Comparison of ENCODE assay signal across 8 cellular contexts in genomic region chr5:168579206-168579986, GRCh38. TPM values are rescaled to one million over a fixed set of nuclear protein-coding genes. Genes with fewer than 3 reads are reported as not detected.
DNase-seq lines count a peak whose midpoint lies in the region; ATAC-seq and TF ChIP-seq lines count a peak whose summit lies in the region.

Gene PANK3 (minus strand): TSS chr5:168579368. CDS start chr5:168579283, 85 bp downstream.

- POLR2A ChIA-PET in Panc1 (lab: Charles Lee), result interaction anchor here (0.6 kb wide), 1 partner anchor 32 kb away, joined by 3 read pairs; no protein-coding TSS in a partner anchor

- H3K9me3 ChIP-seq in Panc1 (ENCODE audit: control insufficient read depth, insufficient read depth, low read depth, low read length) (no peaks in the 10 kb centered on the region), mucosa of rectum (ENCODE audit: control insufficient read depth in 2 of 2, low read length in 2 of 2) (no peaks in the 10 kb centered on the region)

- H3K36me3 ChIP-seq in Panc1 (ENCODE audit: control insufficient read depth, insufficient read depth, low read length) (peaks cover 2% of the 10 kb centered on the region), mucosa of rectum (ENCODE audit: control insufficient read depth in 2 of 2, insufficient read depth in 2 of 2, low read length in 2 of 2) (no peaks in the 10 kb centered on the region)

- no peaks in the 10 kb centered on the region for H3K9me3 Mint-ChIP-seq in activated T-cell treated with anti-CD3 and anti-CD28 coated beads, Interleukin-2, amount 50 U/mL, for 4 hours

- intact Hi-C loops in Panc1 (cut with micrococcal nuclease; ENCODE audit: unreplicated experiment), result no loop called here

- CTCF ChIA-PET in Panc1 (lab: Charles Lee), result no interaction called here

- peak; percentile 93 for TF ChIP-seq POLR2A in erythroblast (IDR thresholded peaks at IDR 0.05; ENCODE audit: low read length)

- H3K36me3 Mint-ChIP-seq in activated T-cell treated with anti-CD3 and anti-CD28 coated beads, Interleukin-2, amount 50 U/mL, for 4 hours (ENCODE audit: insufficient read depth), result no peaks in the 10 kb centered on the region

- peak; percentile 99 for DNase-seq in DMS53 (lab: John Stamatoyannopoulos, UW)
- peak; percentile 96 for DNase-seq in KG1 (lab: John Stamatoyannopoulos, UW)
- DNase-seq in Panc1 (ENCODE audit: low read depth, low spot score), result peak; percentile 92
- DNase-seq in activated T-cell treated with anti-CD3 and anti-CD28 coated beads, Interleukin-2, amount 50 U/mL, for 4 hours, result peak; percentile 94
- peak; percentile 98 to 99 for DNase-seq in erythroblast (lab: John Stamatoyannopoulos, UW)
- peak; percentile 96 for DNase-seq in stimulated activated CD8-positive, alpha-beta memory T cell treated with anti-CD3 and anti-CD28 coated beads, Interleukin-4, amount 100 ng/mL, for 48 hours

- ATAC-seq in GM21723 (IDR thresholded peaks at IDR 0.05; ENCODE audit: unreplicated experiment) (peak; percentile 94), Panc1 (peak; percentile 99)
- ATAC-seq in activated T-cell treated with anti-CD3 and anti-CD28 coated beads, Interleukin-2, amount 50 U/mL, for 4 hours, result peak; percentile 98 to 99

- peaks cover 32% of the 10 kb centered on the region for H3K4me1 Mint-ChIP-seq in activated T-cell treated with anti-CD3 and anti-CD28 coated beads, Interleukin-2, amount 50 U/mL, for 4 hours (ENCODE audit: low read depth)

- peak within 1 kb of the TSS; percentile 98 to 99 for H3K4me3 ChIP-seq in Panc1 (ENCODE audit: low read depth in 2 of 2, low read length in 2 of 2)
- H3K4me3 ChIP-seq in mucosa of rectum (ENCODE audit: low read length in 2 of 2), result peak within 1 kb of the TSS; percentile 92 to 97

- H3K27me3 Mint-ChIP-seq in activated T-cell treated with anti-CD3 and anti-CD28 coated beads, Interleukin-2, amount 50 U/mL, for 4 hours (ENCODE audit: low read depth), result no peaks in the 10 kb centered on the region

- H3K27me3 ChIP-seq in Panc1 (ENCODE audit: control insufficient read depth, insufficient read depth, low read length) (no peaks in the 10 kb centered on the region), mucosa of rectum (ENCODE audit: control insufficient read depth in 2 of 2, insufficient read depth in 2 of 2, low read length in 2 of 2) (no peaks in the 10 kb centered on the region)

- peak within 1 kb of the TSS; percentile 97 for H3K9ac ChIP-seq in mucosa of rectum (ENCODE audit: low read depth in 1 of 2, low read length in 2 of 2)

- in situ Hi-C loops in Panc1 (cut with HindIII; ENCODE audit: low pct_unique_long_range_greater_than_20kb, low sequenced_read_pairs), result no loop called here

- H3K27ac ChIP-seq in Panc1 (ENCODE audit: low read length) (peak within 1 kb of the TSS; percentile 98), mucosa of rectum (ENCODE audit: low read depth in 2 of 2, low read length in 2 of 2) (peak within 1 kb of the TSS; percentile 87 to 96)

- peak within 1 kb of the TSS; percentile 94 for H3K4me3 Mint-ChIP-seq in activated T-cell treated with anti-CD3 and anti-CD28 coated beads, Interleukin-2, amount 50 U/mL, for 4 hours

- no TSS peak for BruUV-seq in Panc1 (replicated peaks; lab: Mats Ljungman, UMichigan)

- no peak for TF ChIP-seq CTCF in Panc1 (IDR thresholded peaks at IDR 0.05)

- H3K4me1 ChIP-seq in Panc1 (ENCODE audit: control insufficient read depth, insufficient read depth, low read length) (peaks cover 17% of the 10 kb centered on the region), mucosa of rectum (ENCODE audit: control insufficient read depth in 2 of 2, insufficient read depth in 2 of 2, low read length in 2 of 2) (peaks cover 5 to 16% of the 10 kb centered on the region in 2 donors)

RNA-seq across cellular contexts. Expression of gene PANK3, which starts in this region (rescaled TPM):
- total RNA-seq in Panc1 (2021; ENCODE audit: unreplicated experiment), result 79.7 TPM
- polyA plus RNA-seq in Panc1 (2012; ENCODE audit: insufficient read length), result 9.6 TPM
- total RNA-seq in activated T-cell treated with anti-CD3 and anti-CD28 coated beads, Interleukin-2, amount 50 U/mL, for 4 hours, result 10 to 100 TPM; 38.6 to 44.0 (median 41.6) TPM

Comparison
In these comparisons a context has a peak if more than half of its experiments do, and no peak if none do; other contexts are left out.
1. Peak in every context shown above with its lines: DNase-seq, ATAC-seq, H3K4me3 ChIP-seq and H3K27ac ChIP-seq.